ENCODE assay signal across 8 cellular contexts in genomic region chr3:184602406-184603155, GRCh38.
DNase-seq lines count a peak whose midpoint lies in the region; ATAC-seq, FAIRE-seq and TF ChIP-seq lines count a peak whose summit lies in the region.

No MANE protein-coding gene starts in this region.

- no peak for TF ChIP-seq CTCF in nephron (IDR thresholded peaks at IDR 0.05; ENCODE audit: unreplicated experiment in 3 of 3)

- H3K9me3 Mint-ChIP-seq in effector memory CD8-positive, alpha-beta T cell, result no peaks in the 10 kb centered on the region
- no peaks in the 10 kb centered on the region for H3K9me3 Mint-ChIP-seq in nephron

- ATAC-seq in effector memory CD8-positive, alpha-beta T cell (replicated peaks), result no peak
- no peak for ATAC-seq in GM21825 (IDR thresholded peaks at IDR 0.05; ENCODE audit: unreplicated experiment)
- ATAC-seq in GM21786 (IDR thresholded peaks at IDR 0.05; ENCODE audit: unreplicated experiment), result no peak

- peaks cover 60 to 77% of the 10 kb centered on the region in 2 donors for H3K27me3 Mint-ChIP-seq in effector memory CD8-positive, alpha-beta T cell
- peaks cover 17% of the 10 kb centered on the region for H3K27me3 Mint-ChIP-seq in nephron (ENCODE audit: low read depth)

- peaks cover 4% of the 10 kb centered on the region for H3K36me3 Mint-ChIP-seq in effector memory CD8-positive, alpha-beta T cell (ENCODE audit: insufficient read depth)
- no peaks in the 10 kb centered on the region for H3K36me3 Mint-ChIP-seq in nephron (ENCODE audit: low read depth)

- H3K4me1 Mint-ChIP-seq in effector memory CD8-positive, alpha-beta T cell (ENCODE audit: low read depth in 2 of 2), result peaks cover 24 to 28% of the 10 kb centered on the region in 2 donors
- peaks cover 65% of the 10 kb centered on the region for H3K4me1 Mint-ChIP-seq in nephron

- DNase-seq in COLO829 (ENCODE audit: low spot score) (peak; percentile 97), NCI-H2171 (lab: John Stamatoyannopoulos, UW) (peak; percentile 13), HTR-8/SVneo (ENCODE audit: insufficient read length, low spot score) (no peak), GOT3 (lab: John Stamatoyannopoulos, UW) (no peak)
- no peak for DNase-seq in effector memory CD8-positive, alpha-beta T cell

- no peak overlapping the region for H3K27ac Mint-ChIP-seq in effector memory CD8-positive, alpha-beta T cell
- peak overlapping the region; percentile 85 to 97 (median 91) for H3K27ac Mint-ChIP-seq in nephron

- FAIRE-seq in HTR-8/SVneo (lab: Jason Lieb, UNC), result no peak

- H3K4me3 Mint-ChIP-seq in effector memory CD8-positive, alpha-beta T cell, result peak overlapping the region; percentile 7 to 37
- H3K4me3 Mint-ChIP-seq in nephron, result peak overlapping the region; percentile 66 to 78 (median 77)

Comparison
In these comparisons a context has a peak if more than half of its experiments do, and no peak if none do; other contexts are left out.
1. DNase-seq: peak in COLO829 (single experiment) and NCI-H2171 (single experiment); none in effector memory CD8-positive, alpha-beta T cell (0 of 3), HTR-8/SVneo (single experiment) and GOT3 (single experiment).
2. H3K27ac Mint-ChIP-seq: peak in nephron (3 of 3); none in effector memory CD8-positive, alpha-beta T cell (0 of 2).